8 cellular contexts compared by ENCODE assay signal in the genomic region with DNA sequence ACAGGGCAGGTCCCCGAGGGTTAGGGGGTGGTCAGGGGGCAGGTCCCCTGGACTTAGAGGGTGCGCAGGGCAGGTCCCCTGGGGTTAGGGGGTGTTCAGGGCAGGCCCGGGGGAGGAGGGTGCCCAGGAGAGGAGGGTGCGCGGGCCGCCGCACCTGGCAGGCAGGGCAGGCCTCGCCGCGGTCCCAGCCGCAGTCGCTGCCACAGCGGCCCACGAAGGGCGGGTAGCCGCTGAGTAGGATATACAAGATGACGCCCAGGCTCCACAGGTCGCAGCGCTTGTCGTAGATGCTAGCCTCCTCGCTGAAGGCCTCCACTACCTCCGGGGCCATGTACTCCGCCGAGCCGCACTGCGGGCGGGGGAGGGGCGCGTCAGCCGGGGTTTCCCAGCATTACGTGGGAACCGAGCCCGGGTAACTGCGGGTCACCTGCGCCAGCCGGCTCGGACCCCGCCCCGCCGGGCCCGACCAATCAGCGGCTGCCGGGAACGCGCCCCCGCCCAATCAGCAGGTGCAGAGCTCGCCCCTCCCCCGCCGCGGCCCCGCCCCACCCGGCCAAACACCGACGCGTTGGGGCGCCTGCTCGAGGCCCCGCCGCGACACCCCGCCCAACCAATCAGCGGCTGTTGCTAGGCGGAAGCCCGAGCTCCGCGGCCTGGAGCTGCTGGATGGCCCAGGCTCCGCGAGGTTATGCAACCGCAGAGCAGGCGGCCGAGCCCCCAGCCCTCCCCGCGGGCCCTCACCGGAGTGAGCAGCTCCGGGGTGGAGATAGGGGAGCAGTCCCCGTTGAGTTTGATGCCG. TPM values are rescaled to one million over a fixed set of nuclear protein-coding genes. Genes with fewer than 3 reads are reported as not detected.
DNase-seq lines count a peak whose midpoint lies in the region; ATAC-seq, FAIRE-seq and TF ChIP-seq lines count a peak whose summit lies in the region.

No MANE protein-coding gene starts in this region.

- FAIRE-seq in GM18507 (lab: Jason Lieb, UNC) = peak; percentile 95
- no peak for FAIRE-seq in bronchial epithelial cell (lab: Jason Lieb, UNC)
- no peak for FAIRE-seq in small intestine (lab: Jason Lieb, UNC)

- CTCF ChIA-PET in WTC11 (lab: Charles Lee) = interaction anchor here (0.7 to 2.3 kb wide), 17 partner anchors 8 to 215 kb away, joined by 3 to 21 read pairs (median 4); partner anchors contain the start of genes ABHD17A and MKNK2

- no peaks in the 10 kb centered on the region for H3K9me3 ChIP-seq in small intestine (ENCODE audit: control insufficient read depth, low read depth)
- H3K9me3 ChIP-seq in MG63 = no peaks in the 10 kb centered on the region

- POLR2A ChIA-PET in WTC11 (lab: Charles Lee) = interaction anchor here (0.7 to 1.8 kb wide), 5 partner anchors 9 to 386 kb away, joined by 3 to 6 read pairs (median 3); partner anchors contain the start of genes MKNK2 and TIMM13

- H3K9me3 Mint-ChIP-seq in WTC11 = no peaks in the 10 kb centered on the region

- H3K4me1 Mint-ChIP-seq in WTC11 = peaks cover 7% of the 10 kb centered on the region; the same call in 1 of the 2 replicates

- peaks cover 3 to 9% of the 10 kb centered on the region in 2 donors for H3K4me1 ChIP-seq in small intestine (ENCODE audit: control insufficient read depth in 2 of 2, insufficient read depth in 1 of 2, low read depth in 1 of 2, low read length in 1 of 2)

- H3K36me3 ChIP-seq in bronchial epithelial cell (ENCODE audit: control insufficient read depth, insufficient read depth, low read length) (peaks cover 64% of the 10 kb centered on the region), small intestine (ENCODE audit: control insufficient read depth in 2 of 2, insufficient read depth in 2 of 2, low read length in 2 of 2) (peaks cover 19 to 24% of the 10 kb centered on the region in 2 donors), MG63 (no peaks in the 10 kb centered on the region; the same call in 1 of the 2 replicates)

- H3K36me3 Mint-ChIP-seq in WTC11 = peaks cover 10% of the 10 kb centered on the region; the same call in 1 of the 2 replicates

- TF ChIP-seq CTCF in WTC11 (IDR thresholded peaks at IDR 0.05) (no peak), bronchial epithelial cell (IDR thresholded peaks at IDR 0.05; ENCODE audit: insufficient read depth, low read length, severe bottlenecking) (no peak)

- H3K4me3 ChIP-seq in bronchial epithelial cell (ENCODE audit: low read depth, low read length) = no peak overlapping the region
- peak overlapping the region in 1 of 2 donors; percentile 24 for H3K4me3 ChIP-seq in small intestine (ENCODE audit: low read depth in 1 of 2, low read length in 2 of 2)
- no peak overlapping the region for H3K4me3 ChIP-seq in MG63

- no peaks in the 10 kb centered on the region for H3K27me3 ChIP-seq in bronchial epithelial cell (ENCODE audit: control insufficient read depth, insufficient read depth, low read length)
- no peaks in the 10 kb centered on the region for H3K27me3 ChIP-seq in small intestine (ENCODE audit: control insufficient read depth in 2 of 2, insufficient read depth in 2 of 2, low read length in 2 of 2)
- H3K27me3 ChIP-seq in MG63 = no peaks in the 10 kb centered on the region

- H3K27me3 Mint-ChIP-seq in WTC11 (ENCODE audit: low read depth) = no peaks in the 10 kb centered on the region

- H3K27ac Mint-ChIP-seq in WTC11 = no peak overlapping the region; the same call in 1 of the 2 replicates

- ATAC-seq in HG02981 (IDR thresholded peaks at IDR 0.05; ENCODE audit: unreplicated experiment) (peak; percentile 63), WTC11 (peak; percentile 87)

- peak; percentile 98 for DNase-seq in GM18507 (ENCODE audit: extremely low spot score, insufficient read length, low read depth)
- peak; percentile 80 for DNase-seq in NCI-H2107 treated with DMSO at 0.1 percent for 48 hours (lab: John Stamatoyannopoulos, UW; ENCODE audit: unreplicated experiment)
- peak; percentile 99 for DNase-seq in WTC11 (ENCODE audit: low spot score)
- DNase-seq in bronchial epithelial cell (ENCODE audit: low read depth) = peak; percentile 84
- peak; percentile 99 for DNase-seq in iPS-NIHi7 (ENCODE audit: extremely low spot score)
- peak; percentile 98 for DNase-seq in small intestine
- no peak for DNase-seq in MG63

- H3K27ac ChIP-seq in small intestine (ENCODE audit: low read depth in 1 of 2, low read length in 1 of 2) = peak overlapping the region; percentile 92 to 97

- 3 to 10% (median 4%) methylated on average over 31 to 77 of the region's 77 CpGs for WGBS in small intestine, 3 donors

- H3K4me3 Mint-ChIP-seq in WTC11 = peak overlapping the region; percentile 30

TF ChIP-seq in WTC11, 78 proteins besides CTCF, POLR2A, EP300 and RAD21 (continues in another document):
- TF ChIP-seq PRRX2 (CRISPR knock-in tag; IDR thresholded peaks at IDR 0.05) = peak; percentile 74; the same call in 1 of the 2 replicates
- peak; percentile 35; the same call in 1 of the 2 replicates for TF ChIP-seq USF1 (CRISPR knock-in tag; IDR thresholded peaks at IDR 0.05)
- no peak for TF ChIP-seq JAZF1 (CRISPR knock-in tag; IDR thresholded peaks at IDR 0.05)
- TF ChIP-seq, protein P1, sequence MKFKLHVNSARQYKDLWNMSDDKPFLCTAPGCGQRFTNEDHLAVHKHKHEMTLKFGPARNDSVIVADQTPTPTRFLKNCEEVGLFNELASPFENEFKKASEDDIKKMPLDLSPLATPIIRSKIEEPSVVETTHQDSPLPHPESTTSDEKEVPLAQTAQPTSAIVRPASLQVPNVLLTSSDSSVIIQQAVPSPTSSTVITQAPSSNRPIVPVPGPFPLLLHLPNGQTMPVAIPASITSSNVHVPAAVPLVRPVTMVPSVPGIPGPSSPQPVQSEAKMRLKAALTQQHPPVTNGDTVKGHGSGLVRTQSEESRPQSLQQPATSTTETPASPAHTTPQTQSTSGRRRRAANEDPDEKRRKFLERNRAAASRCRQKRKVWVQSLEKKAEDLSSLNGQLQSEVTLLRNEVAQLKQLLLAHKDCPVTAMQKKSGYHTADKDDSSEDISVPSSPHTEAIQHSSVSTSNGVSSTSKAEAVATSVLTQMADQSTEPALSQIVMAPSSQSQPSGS (CRISPR knock-in tag; IDR thresholded peaks at IDR 0.05; ENCODE audit: borderline replicate concordance, low read depth) = no peak
- TF ChIP-seq, protein P2, sequence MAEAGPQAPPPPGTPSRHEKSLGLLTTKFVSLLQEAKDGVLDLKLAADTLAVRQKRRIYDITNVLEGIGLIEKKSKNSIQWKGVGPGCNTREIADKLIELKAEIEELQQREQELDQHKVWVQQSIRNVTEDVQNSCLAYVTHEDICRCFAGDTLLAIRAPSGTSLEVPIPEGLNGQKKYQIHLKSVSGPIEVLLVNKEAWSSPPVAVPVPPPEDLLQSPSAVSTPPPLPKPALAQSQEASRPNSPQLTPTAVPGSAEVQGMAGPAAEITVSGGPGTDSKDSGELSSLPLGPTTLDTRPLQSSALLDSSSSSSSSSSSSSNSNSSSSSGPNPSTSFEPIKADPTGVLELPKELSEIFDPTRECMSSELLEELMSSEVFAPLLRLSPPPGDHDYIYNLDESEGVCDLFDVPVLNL (CRISPR knock-in tag; IDR thresholded peaks at IDR 0.05; ENCODE audit: borderline replicate concordance, low read depth) = 0 out of 2 replicates have a peak, but pooled peaks have one; percentile 51
- TF ChIP-seq SMAD3 (CRISPR knock-in tag; IDR thresholded peaks at IDR 0.05; ENCODE audit: borderline replicate concordance) = peak; percentile 84
- peak; percentile 100 for TF ChIP-seq NFYB (CRISPR knock-in tag; conservative IDR thresholded peaks at IDR 0.05; ENCODE audit: low read depth)
- peak; percentile 57; the same call in 1 of the 2 replicates for TF ChIP-seq ZNF416 (CRISPR knock-in tag; IDR thresholded peaks at IDR 0.05)
- TF ChIP-seq ZNF219 (CRISPR knock-in tag; IDR thresholded peaks at IDR 0.05; ENCODE audit: borderline replicate concordance) = no peak
- no peak for TF ChIP-seq ZSCAN18 (CRISPR knock-in tag; IDR thresholded peaks at IDR 0.05)

RNA-seq across cellular contexts. Expression of gene MKNK2, which starts 9.2 kb away (rescaled TPM):
- 150 to 165 TPM (median 163 TPM) in 3 replicates for total RNA-seq in WTC11 (2021)
- 251 and 1,002 TPM in 2 replicates for total RNA-seq in bronchial epithelial cell
- polyA plus RNA-seq in small intestine = 10 to 100 TPM; 47.6 to 97.7 (median 80.1) TPM
- total RNA-seq in MG63 (2014; rRNA removed; shearing (Covaris generic); ENCODE audit: low replicate concordance) = 17.9 and 38.6 TPM in 2 replicates

RNA-seq across cellular contexts. Expression of gene BTBD2, which starts 26.4 kb away (rescaled TPM):
- 106 to 148 TPM (median 145 TPM) in 3 replicates for total RNA-seq in WTC11 (2021)
- total RNA-seq in bronchial epithelial cell = 23.2 and 30.6 TPM in 2 replicates
- polyA plus RNA-seq in small intestine = 10 to 100 TPM; 32.7 to 60.9 (median 45.2) TPM
- 34.4 and 36.4 TPM in 2 replicates for total RNA-seq in MG63 (2014; rRNA removed; shearing (Covaris generic); ENCODE audit: low replicate concordance)

RNA-seq across cellular contexts. Expression of gene MOB3A, which starts 54.2 kb away (rescaled TPM):
- total RNA-seq in WTC11 (2021) (8.1 to 9.8 TPM (median 9.6 TPM) in 3 replicates), bronchial epithelial cell (15.8 and 19.5 TPM in 2 replicates)
- 10 to 100 TPM in 2 of 3 donors, 1 to 10 TPM in 1; 7.6 to 16.3 (median 12.7) TPM for polyA plus RNA-seq in small intestine
- total RNA-seq in MG63 (2014; rRNA removed; shearing (Covaris generic); ENCODE audit: low replicate concordance) = 9.4 and 9.7 TPM in 2 replicates

RNA-seq across cellular contexts. Expression of gene IZUMO4, which starts 54.8 kb away (rescaled TPM):
- total RNA-seq in WTC11 (2021) = 0.73 to 1.9 TPM (median 1.8 TPM) in 3 replicates
- 3.7 and 5.9 TPM in 2 replicates for total RNA-seq in bronchial epithelial cell
- 1 to 10 TPM; 3.5 to 5.8 (median 4.8) TPM for polyA plus RNA-seq in small intestine
- not detected in 2 replicates for total RNA-seq in MG63 (2014; rRNA removed; shearing (Covaris generic); ENCODE audit: low replicate concordance)
